Comparison of ENCODE assay signal across 8 cellular contexts in genomic region chr2:3423492-3424170, GRCh38. TPM values are rescaled to one million over a fixed set of nuclear protein-coding genes. Genes with fewer than 3 reads are reported as not detected.
A peak's percentile ranks its signal among the peaks of the same experiment; 100 is the strongest.
DNase-seq lines count a peak whose midpoint lies in the region; ATAC-seq and TF ChIP-seq lines count a peak whose summit lies in the region.

No MANE protein-coding gene starts in this region.

- peaks cover 20% of the 10 kb centered on the region for H3K36me3 Mint-ChIP-seq in memory B cell

- no peak overlapping the region for H3K4me3 Mint-ChIP-seq in memory B cell

- no peaks in the 10 kb centered on the region for H3K9me3 Mint-ChIP-seq in memory B cell

- TF ChIP-seq CTCF in GM20000 (IDR thresholded peaks at IDR 0.05; ENCODE audit: extremely low read depth, missing control alignments), result peak; percentile 94

- peaks cover 14% of the 10 kb centered on the region for H3K4me1 Mint-ChIP-seq in memory B cell

- H3K27ac Mint-ChIP-seq in memory B cell, result peak overlapping the region; percentile 54

- DNase-seq in CD1c-positive myeloid dendritic cell (ENCODE audit: extremely low spot score) (peak; percentile 62), GM20000 (ENCODE audit: low spot score) (peak; percentile 75), NCI-H2227 treated with DMSO at 0.1 percent for 48 hours (lab: John Stamatoyannopoulos, UW) (peak; percentile 3), dermis blood vessel endothelial cell (peak; percentile 81), memory B cell (ENCODE audit: low spot score in 2 of 2) (peak; percentile 76 to 80)
- peak; percentile 70 to 74 for DNase-seq in activated CD4-positive, alpha-beta T cell treated with anti-CD3 and anti-CD28 coated beads, Interleukin-2, amount 50 U/mL, for 24 hours (ENCODE audit: low read depth in 1 of 2, low spot score in 1 of 2)
- peak; percentile 38 to 74 for DNase-seq in stimulated activated CD8-positive, alpha-beta memory T cell treated with anti-CD3 and anti-CD28 coated beads, Interleukin-4, amount 100 ng/mL, for 4 hours (ENCODE audit: low read depth in 2 of 2, low spot score in 1 of 2)

- no peaks in the 10 kb centered on the region for H3K27me3 Mint-ChIP-seq in memory B cell

- ATAC-seq in memory B cell (ENCODE audit: low read depth) (peak; percentile 71), GM19328 (IDR thresholded peaks at IDR 0.05; ENCODE audit: unreplicated experiment) (no peak)

RNA-seq across cellular contexts. Expression of gene TRAPPC12, which starts 44.1 kb away (rescaled TPM):
- 35.7 and 63.0 TPM in 2 replicates for total RNA-seq in dermis blood vessel endothelial cell

RNA-seq across cellular contexts. Expression of gene EIPR1, which starts 46.0 kb away (rescaled TPM):
- total RNA-seq in dermis blood vessel endothelial cell, result 39.3 and 61.2 TPM in 2 replicates

Comparison
In these comparisons a context has a peak if more than half of its experiments do, and no peak if none do; other contexts are left out.
1. DNase-seq: peak in every context shown above with its lines; median percentile 81 in dermis blood vessel endothelial cell; 78 in memory B cell; 75 in GM20000; 72 in activated CD4-positive, alpha-beta T cell treated with anti-CD3 and anti-CD28 coated beads, Interleukin-2, amount 50 U/mL, for 24 hours; 62 in CD1c-positive myeloid dendritic cell; 56 in stimulated activated CD8-positive, alpha-beta memory T cell treated with anti-CD3 and anti-CD28 coated beads, Interleukin-4, amount 100 ng/mL, for 4 hours; 3 in NCI-H2227 treated with DMSO at 0.1 percent for 48 hours.